19 cellular contexts compared by ENCODE assay signal in genomic region chr20:37576911-37577310, GRCh38. TPM values are rescaled to one million over a fixed set of nuclear protein-coding genes. Genes with fewer than 3 reads are reported as not detected.
"Had no signal": no experiment of that assay in that cellular context is flagged by ENCODE, and none has a peak within 500 bp of the region (broad histone marks: within the 10 kb centered on the region; RNA-seq: fewer than 3 reads in every experiment).

No MANE protein-coding gene starts in this region.

- H2AFZ ChIP-seq: hepatocyte had no signal

- H3K79me2 ChIP-seq: hepatocyte had no signal

- FAIRE-seq: small intestine had no signal

- H3K4me3 Mint-ChIP-seq: natural killer cell; neural crest cell; stimulated activated effector memory CD8-positive, alpha-beta T cell treated with anti-CD3 and anti-CD28 coated beads, Interleukin-12 subunit alpha, Interleukin-12 subunit beta, amount 100 ng/mL, for 72 hours; stimulated activated naive CD8-positive, alpha-beta T cell treated with anti-CD3 and anti-CD28 coated beads, Interleukin-15, amount 100 ng/mL, for 72 hours had no signal

- H3K27me3 ChIP-seq: hepatocyte had no signal

- H3K4me3 ChIP-seq: dorsolateral prefrontal cortex, hepatocyte, mucosa of descending colon, thoracic aorta, transverse colon had no signal

- H3K9me3 Mint-ChIP-seq: natural killer cell; neural crest cell; stimulated activated effector memory CD8-positive, alpha-beta T cell treated with anti-CD3 and anti-CD28 coated beads, Interleukin-12 subunit alpha, Interleukin-12 subunit beta, amount 100 ng/mL, for 72 hours; stimulated activated naive CD8-positive, alpha-beta T cell treated with anti-CD3 and anti-CD28 coated beads, Interleukin-15, amount 100 ng/mL, for 72 hours had no signal

- H3K36me3 ChIP-seq: thoracic aorta, transverse colon had no signal

- H3K9me3 ChIP-seq: mucosa of descending colon, thoracic aorta, transverse colon had no signal

- DNase-seq: cortex of kidney; effector CD8-positive, alpha-beta T cell; foreskin melanocyte; mucosa of descending colon; natural killer cell; posterior cingulate gyrus; small intestine; stimulated activated CD4-positive, alpha-beta T cell treated with anti-CD3 and anti-CD28 coated beads, Interleukin-12 subunit alpha, Interleukin-12 subunit beta, amount 100 ng/mL, for 4 hours; stimulated activated CD8-positive, alpha-beta memory T cell treated with anti-CD3 and anti-CD28 coated beads, Interleukin-4, amount 100 ng/mL, for 48 hours; stimulated activated naive CD8-positive, alpha-beta T cell treated with anti-CD3 and anti-CD28 coated beads, Interleukin-15, amount 100 ng/mL, for 72 hours; transverse colon had no signal

- H3K4me2 ChIP-seq: hepatocyte had no signal

- H3K4me1 ChIP-seq: transverse colon had no signal

- H3K36me3 Mint-ChIP-seq: natural killer cell; stimulated activated effector memory CD8-positive, alpha-beta T cell treated with anti-CD3 and anti-CD28 coated beads, Interleukin-12 subunit alpha, Interleukin-12 subunit beta, amount 100 ng/mL, for 72 hours had no signal

- H3K27ac Mint-ChIP-seq: natural killer cell; stimulated activated effector memory CD8-positive, alpha-beta T cell treated with anti-CD3 and anti-CD28 coated beads, Interleukin-12 subunit alpha, Interleukin-12 subunit beta, amount 100 ng/mL, for 72 hours had no signal

- H3K4me1 Mint-ChIP-seq: natural killer cell; neural crest cell; stimulated activated naive CD8-positive, alpha-beta T cell treated with anti-CD3 and anti-CD28 coated beads, Interleukin-15, amount 100 ng/mL, for 72 hours had no signal

- ATAC-seq: mucosa of descending colon; natural killer cell; stimulated activated effector memory CD8-positive, alpha-beta T cell treated with anti-CD3 and anti-CD28 coated beads, Interleukin-12 subunit alpha, Interleukin-12 subunit beta, amount 100 ng/mL, for 72 hours; stimulated activated naive CD8-positive, alpha-beta T cell treated with anti-CD3 and anti-CD28 coated beads, Interleukin-15, amount 100 ng/mL, for 72 hours had no signal

- H3K27ac ChIP-seq: dorsolateral prefrontal cortex, hepatocyte, thoracic aorta, transverse colon had no signal

RNA-seq across cellular contexts. Expression of gene NNAT, which starts 55.9 kb away (rescaled TPM):
- total RNA-seq: hepatocyte, liver, lung microvascular endothelial cell, natural killer cell, pulmonary artery endothelial cell had no signal
